ENCODE assay signal across 8 cellular contexts in genomic region chr5:67234671-67235176, GRCh38. TPM values are rescaled to one million over a fixed set of nuclear protein-coding genes. Genes with fewer than 3 reads are reported as not detected.
DNase-seq lines count a peak whose midpoint lies in the region; ATAC-seq and TF ChIP-seq lines count a peak whose summit lies in the region.
"Had no signal": no experiment of that assay in that cellular context is flagged by ENCODE, and none has a peak within 500 bp of the region (broad histone marks: within the 10 kb centered on the region; RNA-seq: fewer than 3 reads in every experiment).

No MANE protein-coding gene starts in this region.

- intact Hi-C loops in body of pancreas (cut with DNase I) = no loop called here

- TF ChIP-seq CTCF in body of pancreas (IDR thresholded peaks at IDR 0.05) (no peak), type B pancreatic cell (conservative IDR thresholded peaks at IDR 0.05) (no peak)

- H3K4me3 Mint-ChIP-seq in type B pancreatic cell = no peak overlapping the region

- ATAC-seq in body of pancreas (peak; percentile 69), left lobe of liver (peak; percentile 74)

- peaks cover 16% of the 10 kb centered on the region for H3K4me1 ChIP-seq in body of pancreas

- in situ Hi-C loops in KBM-7 (cut with MboI; ENCODE audit: low pct_unique_long_range_greater_than_20kb, low sequenced_read_pairs) = loop anchor here (25.0 kb wide), 1 partner anchor 1028 kb away; no protein-coding TSS in a partner anchor

- no peaks in the 10 kb centered on the region for H3K27me3 Mint-ChIP-seq in type B pancreatic cell

- peak overlapping the region in 3 of 4 donors; percentile 47 to 73 (median 67) for H3K27ac ChIP-seq in body of pancreas

- peaks cover 54% of the 10 kb centered on the region for H3K4me1 Mint-ChIP-seq in type B pancreatic cell (ENCODE audit: unreplicated experiment)

- H3K9me3 ChIP-seq in body of pancreas = no peaks in the 10 kb centered on the region
- H3K9me3 ChIP-seq: Peyer's patch had no signal

- H3K36me3 Mint-ChIP-seq in type B pancreatic cell = peaks cover 3% of the 10 kb centered on the region

- WGBS in body of pancreas, 2 donors = 26 to 37% methylated on average over 10 of the region's 10 CpGs

- H3K4me3 ChIP-seq in body of pancreas = no peak overlapping the region

- TF ChIP-seq POLR2A in body of pancreas (IDR thresholded peaks at IDR 0.05) = no peak

- peak overlapping the region; percentile 37 for H3K27ac Mint-ChIP-seq in type B pancreatic cell

- DNase-seq in KBM-7 = peak; percentile 64
- peak in 1 of 4 donors; percentile 49 for DNase-seq in body of pancreas
- DNase-seq in left lobe of liver (ENCODE audit: low spot score) = peak; percentile 61
- no peak for DNase-seq in type B pancreatic cell (ENCODE audit: extremely low spot score, unreplicated experiment)
- no peak for DNase-seq in mesenteric fat pad (ENCODE audit: low spot score)
- no peak for DNase-seq in SKM-1 treated with dmso at 0.1 percent for 144 hours (lab: John Stamatoyannopoulos, UW; ENCODE audit: unreplicated experiment)
- no peak for DNase-seq in GM19238 (ENCODE audit: insufficient read length, low spot score)

- H3K27me3 ChIP-seq in body of pancreas = no peaks in the 10 kb centered on the region
- H3K27me3 ChIP-seq: Peyer's patch had no signal

- no peaks in the 10 kb centered on the region for H3K36me3 ChIP-seq in body of pancreas (replicated peaks in 1 of 2; ENCODE audit: insufficient read depth in 1 of 2, low read depth in 2 of 2)
- H3K36me3 ChIP-seq: Peyer's patch had no signal

- peaks cover 7% of the 10 kb centered on the region for H3K9me3 Mint-ChIP-seq in type B pancreatic cell

RNA-seq across cellular contexts. Expression of gene CD180, which starts 38.1 kb away (rescaled TPM):
- total RNA-seq in body of pancreas = under 1 TPM in 1 of 2 donors, not detected in 1; 0.26 TPM
- total RNA-seq in left lobe of liver = 0.38 TPM
- not detected in 2 replicates for total RNA-seq in type B pancreatic cell (ENCODE audit: low replicate concordance)
- 2.6 TPM for total RNA-seq in mesenteric fat pad

Comparison
In these comparisons a context has a peak if more than half of its experiments do, and no peak if none do; other contexts are left out.
1. DNase-seq: peak in KBM-7 (single experiment) and left lobe of liver (single experiment); none in type B pancreatic cell (single experiment), mesenteric fat pad (single experiment), SKM-1 treated with dmso at 0.1 percent for 144 hours (single experiment) and GM19238 (single experiment).